Comparison of ENCODE assay signal across 7 cellular contexts in genomic region chr2:23723029-23723428, GRCh38.
A peak's percentile ranks its signal among the peaks of the same experiment; 100 is the strongest.
DNase-seq lines count a peak whose midpoint lies in the region; ATAC-seq, FAIRE-seq and TF ChIP-seq lines count a peak whose summit lies in the region.
"Not testable (repeated sequence)": the region's sequence is repeated elsewhere in the genome, so short reads cannot be mapped to it uniquely, and the experiment has no call there.

No MANE protein-coding gene starts in this region.

- H3K4me2 ChIP-seq in keratinocyte (ENCODE audit: control insufficient read depth, extremely low read depth, insufficient read depth, low read depth, low read length); trophoblast cell (ENCODE audit: low read length): not testable (repeated sequence)

- not testable (repeated sequence) for H4K91ac ChIP-seq in trophoblast cell (ENCODE audit: low read depth, low read length)

- not testable (repeated sequence) for H3K4ac ChIP-seq in trophoblast cell (ENCODE audit: low read depth, low read length)

- dilution Hi-C loops in keratinocyte (cut with MboI; ENCODE audit: extremely low pct_ligation_motif_present, low sequenced_read_pairs): not testable (repeated sequence)

- not testable (repeated sequence) for H4K8ac ChIP-seq in trophoblast cell (ENCODE audit: low read depth, low read length)

- not testable (repeated sequence) for H2AK5ac ChIP-seq in trophoblast cell (ENCODE audit: low read length)

- H3K9me1 ChIP-seq in keratinocyte (ENCODE audit: control insufficient read depth, extremely low read depth, insufficient read depth, low read length): not testable (repeated sequence)

- not testable (repeated sequence) for H3K23ac ChIP-seq in trophoblast cell (ENCODE audit: low read length)

- H3K18ac ChIP-seq in trophoblast cell (ENCODE audit: low read length): not testable (repeated sequence)

- H3K27me3 ChIP-seq in bronchial epithelial cell (ENCODE audit: control insufficient read depth, insufficient read depth, low read length); foreskin keratinocyte; keratinocyte (ENCODE audit: control insufficient read depth, extremely low read depth, insufficient read depth, low read length); trophoblast cell (ENCODE audit: insufficient read depth, low read length): not testable (repeated sequence)

- H3K27ac ChIP-seq in foreskin keratinocyte; keratinocyte (ENCODE audit: control insufficient read depth, insufficient read depth, low read length); trophoblast cell (ENCODE audit: low read depth, low read length): not testable (repeated sequence)

- not testable (repeated sequence) for H3K36me3 ChIP-seq in bronchial epithelial cell (ENCODE audit: control insufficient read depth, insufficient read depth, low read length); keratinocyte (ENCODE audit: control insufficient read depth in 2 of 2, extremely low read depth in 1 of 2, insufficient read depth in 2 of 2, low read length in 2 of 2); trophoblast cell (ENCODE audit: control insufficient read depth in 1 of 2, insufficient read depth in 2 of 2, low read length in 2 of 2)

- DNase-seq in HT1080 (ENCODE audit: low read depth) (peak; percentile 40), amniotic epithelial cell (ENCODE audit: low read depth) (peak; percentile 10), bronchial epithelial cell (ENCODE audit: low read depth) (peak; percentile 74), epithelial cell of esophagus (ENCODE audit: low read depth) (peak; percentile 73), foreskin keratinocyte (peak; percentile 67 to 74), keratinocyte (ENCODE audit: low read depth, low spot score) (peak; percentile 26), trophoblast cell (peak; percentile 80 to 82)

- not testable (repeated sequence) for H3K4me3 ChIP-seq in bronchial epithelial cell (ENCODE audit: low read depth, low read length); epithelial cell of esophagus (ENCODE audit: low read length); keratinocyte (ENCODE audit: control insufficient read depth in 2 of 3, extremely low read depth in 1 of 3, insufficient read depth in 2 of 3, low read depth in 1 of 3, low read length in 3 of 3); trophoblast cell (ENCODE audit: low read depth, low read length)

- not testable (repeated sequence) for H2BK5ac ChIP-seq in trophoblast cell (ENCODE audit: low read depth, low read length, poor library complexity)

- not testable (repeated sequence) for H3K4me1 ChIP-seq in foreskin keratinocyte; keratinocyte (ENCODE audit: control insufficient read depth, extremely low read depth, insufficient read depth, low read length); trophoblast cell (ENCODE audit: control insufficient read depth in 1 of 2, insufficient read depth in 2 of 2, low read length in 2 of 2)

- H3K9ac ChIP-seq in keratinocyte (ENCODE audit: control insufficient read depth, extremely low read depth, insufficient read depth, low read length); trophoblast cell (ENCODE audit: low read length): not testable (repeated sequence)

- WGBS in trophoblast cell (ENCODE audit: extremely low coverage, insufficient coverage, insufficient read length): no CpG with 5 or more reads among the region's 3 CpGs

- H3K79me1 ChIP-seq in trophoblast cell (ENCODE audit: low read length): not testable (repeated sequence)

- not testable (repeated sequence) for H3K79me2 ChIP-seq in keratinocyte (ENCODE audit: control insufficient read depth, insufficient read depth, low read length); trophoblast cell (ENCODE audit: control insufficient read depth, insufficient read depth, low read length, poor library complexity)

- not testable (repeated sequence) for H2BK12ac ChIP-seq in trophoblast cell (ENCODE audit: low read length)

- ATAC-seq in foreskin keratinocyte: peak; percentile 59

- not testable (repeated sequence) for TF ChIP-seq CTCF in bronchial epithelial cell (IDR thresholded peaks at IDR 0.05; ENCODE audit: insufficient read depth, low read length, severe bottlenecking); epithelial cell of esophagus (IDR thresholded peaks at IDR 0.05; ENCODE audit: insufficient read depth, low read depth, low read length, missing control alignments); foreskin keratinocyte (conservative IDR thresholded peaks at IDR 0.05); keratinocyte (optimal IDR thresholded peaks at IDR 0.05 in 1 of 3, IDR thresholded peaks at IDR 0.05 in 1 of 3, conservative IDR thresholded peaks at IDR 0.05 in 1 of 3; ENCODE audit: extremely low read depth in 1 of 3, insufficient read depth in 2 of 3, low read length in 3 of 3)

- FAIRE-seq in bronchial epithelial cell (lab: Jason Lieb, UNC); keratinocyte (lab: Jason Lieb, UNC): not testable (repeated sequence)

- not testable (repeated sequence) for H3K9me3 ChIP-seq in keratinocyte (ENCODE audit: control insufficient read depth, low read depth, low read length); trophoblast cell (ENCODE audit: insufficient read depth, low read depth, low read length)

- not testable (repeated sequence) for H4K12ac ChIP-seq in trophoblast cell (ENCODE audit: low read depth, low read length)

- not testable (repeated sequence) for H2BK120ac ChIP-seq in trophoblast cell (ENCODE audit: insufficient read depth, low read length, poor library complexity)

- H2AFZ ChIP-seq in keratinocyte (ENCODE audit: control insufficient read depth, low read length); trophoblast cell (ENCODE audit: insufficient read depth, low read length, poor library complexity): not testable (repeated sequence)

- not testable (repeated sequence) for H3K14ac ChIP-seq in trophoblast cell (ENCODE audit: low read length)

- not testable (repeated sequence) for H4K20me1 ChIP-seq in keratinocyte (ENCODE audit: control insufficient read depth, extremely low read depth, insufficient read depth, low read length)

Comparison
In these comparisons a context has a peak if more than half of its experiments do, and no peak if none do; other contexts are left out.
1. DNase-seq: peak in every context shown above with its lines; median percentile 81 in trophoblast cell; 74 in bronchial epithelial cell; 73 in epithelial cell of esophagus; 70 in foreskin keratinocyte; 40 in HT1080; 26 in keratinocyte; 10 in amniotic epithelial cell.